In the genomic region with DNA sequence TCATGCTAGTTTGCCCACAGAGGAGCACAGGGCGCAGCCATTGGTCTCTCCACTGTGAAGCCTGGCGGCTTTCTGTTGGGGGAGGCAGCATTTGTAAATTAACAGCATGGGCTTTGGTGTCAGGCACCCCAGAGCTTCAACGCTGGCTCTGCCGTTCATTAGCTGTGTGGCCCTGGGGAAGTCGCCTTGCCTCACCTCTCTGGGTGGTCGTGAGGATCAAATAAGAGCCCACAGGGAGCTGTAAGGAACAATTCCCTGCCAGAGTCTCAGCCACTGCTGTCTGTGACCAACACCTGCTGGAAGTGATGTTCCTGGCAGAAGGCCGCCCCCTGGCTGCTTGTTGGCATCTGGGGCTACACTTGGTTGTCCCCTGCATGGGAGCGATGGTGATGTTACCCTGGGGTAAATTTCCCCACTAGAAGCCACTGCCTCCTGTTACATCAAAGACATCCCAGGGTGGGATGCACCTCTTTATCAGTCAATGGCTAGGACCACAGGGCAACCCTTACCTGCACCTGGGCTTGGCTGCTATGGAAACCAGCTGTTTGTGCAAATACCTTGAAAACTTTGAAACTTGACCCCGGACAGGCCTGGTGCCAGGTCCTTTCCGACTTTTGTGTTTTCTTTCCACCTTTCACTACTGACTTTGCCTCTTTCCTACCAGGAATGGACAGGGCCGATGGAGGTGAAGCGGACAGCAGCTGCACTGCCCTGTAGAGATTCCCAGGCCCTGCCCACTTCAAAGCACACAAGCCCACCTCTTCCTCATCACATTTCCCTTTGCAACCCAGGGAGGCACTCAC, we compare ENCODE assay signal across 8 cellular contexts. TPM values are rescaled to one million over a fixed set of nuclear protein-coding genes. Genes with fewer than 3 reads are reported as not detected.
DNase-seq lines count a peak whose midpoint lies in the region; ATAC-seq, FAIRE-seq and TF ChIP-seq lines count a peak whose summit lies in the region.

No MANE protein-coding gene starts in this region.

- H3K9me3 ChIP-seq in keratinocyte (ENCODE audit: control insufficient read depth, low read depth, low read length), result no peaks in the 10 kb centered on the region
- H3K9me3 ChIP-seq in stomach, result no peaks in the 10 kb centered on the region

- DNase-seq in activated gamma-delta T cell treated with Interleukin-2 at 50 U/mL for 16 hours (peak; percentile 13), activated gamma-delta T cell (lab: John Stamatoyannopoulos, UW) (no peak), NCI-H2029 treated with DMSO at 0.1 percent for 48 hours (lab: John Stamatoyannopoulos, UW) (peak; percentile 33), keratinocyte (ENCODE audit: low read depth, low spot score) (no peak), stomach (peak; percentile 69), C1 segment of cervical spinal cord (lab: John Stamatoyannopoulos, UW) (no peak), lower leg skin (ENCODE audit: low spot score in 2 of 2) (no peak)
- DNase-seq in activated T-cell treated with anti-CD3 and anti-CD28 coated beads, Interleukin-2, amount 50 U/mL, for 72 hours, result peak; percentile 58 to 61

- no peak overlapping the region for H3K4me3 ChIP-seq in keratinocyte (ENCODE audit: control insufficient read depth in 2 of 3, extremely low read depth in 1 of 3, insufficient read depth in 2 of 3, low read depth in 1 of 3, low read length in 3 of 3)
- H3K4me3 ChIP-seq in stomach, result no peak overlapping the region
- no peak overlapping the region for H3K4me3 ChIP-seq in lower leg skin (ENCODE audit: low read depth, poor library complexity, severe bottlenecking)

- intact Hi-C loops in stomach (cut with DNase I; ENCODE audit: low total_unique reads), result loop anchor here (10.0 kb wide), 1 partner anchor 169 kb away; a partner anchor contains a TSS
- intact Hi-C loops in lower leg skin (cut with DNase I; ENCODE audit: low total_unique reads), result no loop called here

- dilution Hi-C loops in keratinocyte (cut with MboI; ENCODE audit: extremely low pct_ligation_motif_present, low sequenced_read_pairs), result no loop called here

- TF ChIP-seq POLR2A in stomach (IDR thresholded peaks at IDR 0.05) (no peak), lower leg skin (IDR thresholded peaks at IDR 0.05) (no peak)

- H3K4me1 ChIP-seq in keratinocyte (ENCODE audit: control insufficient read depth, extremely low read depth, insufficient read depth, low read length) (peaks cover 34% of the 10 kb centered on the region), stomach (peaks cover 52 to 64% (median 60%) of the 10 kb centered on the region in 4 donors)

- no peak overlapping the region for H3K9ac ChIP-seq in keratinocyte (ENCODE audit: control insufficient read depth, extremely low read depth, insufficient read depth, low read length)

- peaks cover 13% of the 10 kb centered on the region for H4K20me1 ChIP-seq in keratinocyte (ENCODE audit: control insufficient read depth, extremely low read depth, insufficient read depth, low read length)

- FAIRE-seq in keratinocyte (lab: Jason Lieb, UNC), result no peak

- ATAC-seq in activated T-cell treated with anti-CD3 and anti-CD28 coated beads, Interleukin-2, amount 50 U/mL, for 72 hours (replicated peaks in 1 of 2), result peak in 1 of 2 donors; percentile 24

- TF ChIP-seq CTCF in keratinocyte (optimal IDR thresholded peaks at IDR 0.05 in 1 of 3, IDR thresholded peaks at IDR 0.05 in 1 of 3, conservative IDR thresholded peaks at IDR 0.05 in 1 of 3; ENCODE audit: extremely low read depth in 1 of 3, insufficient read depth in 2 of 3, low read length in 3 of 3), result peak in 2 of 3 experiments; percentile 16 to 36
- peak in 3 of 7 experiments; percentile 15 to 38 (median 34) for TF ChIP-seq CTCF in stomach (IDR thresholded peaks at IDR 0.05)
- no peak for TF ChIP-seq CTCF in lower leg skin (IDR thresholded peaks at IDR 0.05)

- H2AFZ ChIP-seq in keratinocyte (ENCODE audit: control insufficient read depth, low read length), result no peak overlapping the region

- H3K36me3 ChIP-seq in keratinocyte (ENCODE audit: control insufficient read depth in 2 of 2, extremely low read depth in 1 of 2, insufficient read depth in 2 of 2, low read length in 2 of 2), result peaks cover 26 to 30% of the 10 kb centered on the region in 2 experiments
- peaks cover 18 to 37% (median 33%) of the 10 kb centered on the region in 4 donors for H3K36me3 ChIP-seq in stomach

- H3K27me3 Mint-ChIP-seq in activated T-cell treated with anti-CD3 and anti-CD28 coated beads, Interleukin-2, amount 50 U/mL, for 72 hours (ENCODE audit: low read depth), result no peaks in the 10 kb centered on the region

- peaks cover 20% of the 10 kb centered on the region for H3K4me1 Mint-ChIP-seq in activated T-cell treated with anti-CD3 and anti-CD28 coated beads, Interleukin-2, amount 50 U/mL, for 72 hours (ENCODE audit: low read depth)

- no peak for TF ChIP-seq EP300 in stomach (IDR thresholded peaks at IDR 0.05)

- H3K9me1 ChIP-seq in keratinocyte (ENCODE audit: control insufficient read depth, extremely low read depth, insufficient read depth, low read length), result no peaks in the 10 kb centered on the region

- no peak overlapping the region for H3K27ac Mint-ChIP-seq in activated T-cell treated with anti-CD3 and anti-CD28 coated beads, Interleukin-2, amount 50 U/mL, for 72 hours

- no peaks in the 10 kb centered on the region for H3K36me3 Mint-ChIP-seq in activated T-cell treated with anti-CD3 and anti-CD28 coated beads, Interleukin-2, amount 50 U/mL, for 72 hours (ENCODE audit: insufficient read depth in 2 of 2)

- H3K27ac ChIP-seq in keratinocyte (ENCODE audit: control insufficient read depth, insufficient read depth, low read length) (no peak overlapping the region), stomach (peak overlapping the region; percentile 76 to 88 (median 78))

- H3K27me3 ChIP-seq in keratinocyte (ENCODE audit: control insufficient read depth, extremely low read depth, insufficient read depth, low read length) (no peaks in the 10 kb centered on the region), stomach (no peaks in the 10 kb centered on the region)

- no peak overlapping the region for H3K4me3 Mint-ChIP-seq in activated T-cell treated with anti-CD3 and anti-CD28 coated beads, Interleukin-2, amount 50 U/mL, for 72 hours

- H3K4me2 ChIP-seq in keratinocyte (ENCODE audit: control insufficient read depth, extremely low read depth, insufficient read depth, low read depth, low read length), result no peak overlapping the region

- no peaks in the 10 kb centered on the region for H3K9me3 Mint-ChIP-seq in activated T-cell treated with anti-CD3 and anti-CD28 coated beads, Interleukin-2, amount 50 U/mL, for 72 hours

- H3K79me2 ChIP-seq in keratinocyte (ENCODE audit: control insufficient read depth, insufficient read depth, low read length), result no peaks in the 10 kb centered on the region

- WGBS in stomach, 5 donors, result 40 to 49% (median 43%) methylated on average over 5 to 12 of the region's 12 CpGs
- 75 to 77% methylated on average over 6 to 12 of the region's 12 CpGs for WGBS in lower leg skin, 2 donors

RNA-seq across cellular contexts. Expression of a gene that starts 36.9 kb away (rescaled TPM):
- total RNA-seq in activated T-cell treated with anti-CD3 and anti-CD28 coated beads, Interleukin-2, amount 50 U/mL, for 72 hours, result not detected
- polyA plus RNA-seq in keratinocyte, result 0.77 to 2.1 TPM (median 1.9 TPM) in 3 replicates
- 1.2 TPM for polyA plus RNA-seq in keratinocyte (2011; ENCODE audit: low read depth)
- polyA plus RNA-seq in keratinocyte (2011; cell fraction: cytosol; rRNA removed), result 0.52 and 0.58 TPM in 2 replicates
- polyA plus RNA-seq in keratinocyte (2011; cell fraction: nucleus; rRNA removed), result 1.4 and 1.5 TPM in 2 replicates
- polyA plus RNA-seq in keratinocyte (2012; ENCODE audit: low replicate concordance), result 0.61 and 0.69 TPM in 2 replicates
- 2.1 to 5.4 TPM in 2 of 3 replicates, not detected in the other for polyA minus RNA-seq in keratinocyte
- not detected for polyA minus RNA-seq in keratinocyte (2011; cell fraction: cytosol; rRNA and poly(A)+ RNA removed)
- polyA minus RNA-seq in keratinocyte (2011; cell fraction: nucleus; rRNA and poly(A)+ RNA removed), result 1.1 and 1.5 TPM in 2 replicates
- total RNA-seq in stomach, result 10 to 100 TPM in 1 of 5 donors, 1 to 10 TPM in 1, under 1 TPM in 1, not detected in 2; 0.43 to 10.4 (median 5.1) TPM
- 1 to 10 TPM in 2 of 3 donors, under 1 TPM in 1; 0.44 to 4.4 (median 1.8) TPM for polyA plus RNA-seq in stomach
- 1 to 10 TPM in 3 of 4 donors, under 1 TPM in 1; 0.76 to 8.1 (median 3.1) TPM for total RNA-seq in lower leg skin

Comparison
In these comparisons a context has a peak if more than half of its experiments do, and no peak if none do; other contexts are left out.
1. DNase-seq: peak in activated gamma-delta T cell treated with Interleukin-2 at 50 U/mL for 16 hours (single experiment), NCI-H2029 treated with DMSO at 0.1 percent for 48 hours (single experiment), activated T-cell treated with anti-CD3 and anti-CD28 coated beads, Interleukin-2, amount 50 U/mL, for 72 hours (2 of 2) and stomach (single experiment); none in activated gamma-delta T cell (single experiment), keratinocyte (single experiment), C1 segment of cervical spinal cord (0 of 14) and lower leg skin (0 of 2).
2. CTCF ChIP-seq: peak in keratinocyte (2 of 3); none in lower leg skin (0 of 3).